Comparison of ENCODE assay signal across 19 cellular contexts in the genomic region with DNA sequence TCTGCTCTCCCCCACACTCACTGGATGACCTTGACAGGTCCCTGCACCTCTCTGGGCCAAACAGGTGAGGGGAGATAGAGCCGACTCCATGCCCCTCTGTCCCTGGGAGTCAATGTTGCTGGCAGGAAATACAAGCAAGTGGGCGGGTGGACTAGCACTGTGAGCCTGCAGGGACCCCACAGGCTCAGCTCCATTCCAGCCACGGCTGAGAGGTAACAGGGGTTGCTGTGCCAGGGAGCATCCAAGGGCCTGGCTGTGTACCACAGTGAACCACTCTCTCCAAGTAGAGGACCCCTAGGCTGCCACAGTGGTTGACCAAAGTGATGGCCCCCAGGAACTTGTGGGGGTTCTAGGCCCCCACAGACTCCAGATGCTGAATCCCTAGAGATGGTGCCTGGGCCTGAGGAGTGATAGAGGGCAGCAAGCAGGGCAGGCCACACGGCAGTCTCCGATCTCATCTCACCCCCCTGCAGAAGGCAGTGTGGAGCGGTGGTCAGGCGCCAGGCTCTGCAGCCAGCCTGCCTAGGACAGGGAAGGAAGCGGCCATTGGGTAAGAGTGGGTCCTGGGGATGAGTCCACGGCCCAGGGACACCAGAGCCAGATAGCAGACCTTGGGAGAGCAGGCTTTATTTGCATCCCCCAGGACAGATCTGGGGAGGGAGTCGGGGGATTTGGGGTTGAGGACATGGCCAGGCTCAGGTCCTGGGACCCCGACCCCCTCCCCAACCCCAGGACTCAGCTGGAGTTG. TPM values are rescaled to one million over a fixed set of nuclear protein-coding genes. Genes with fewer than 3 reads are reported as not detected.
DNase-seq lines count a peak whose midpoint lies in the region; ATAC-seq, FAIRE-seq and TF ChIP-seq lines count a peak whose summit lies in the region.
"Had no signal": no experiment of that assay in that cellular context is flagged by ENCODE, and none has a peak within 500 bp of the region (broad histone marks: within the 10 kb centered on the region; RNA-seq: fewer than 3 reads in every experiment).

No MANE protein-coding gene starts in this region.

- H4K20me1 ChIP-seq in H1 (replicated peaks in 1 of 2; ENCODE audit: control insufficient read depth in 1 of 2, insufficient read depth in 2 of 2, low read length in 2 of 2) = no peaks in the 10 kb centered on the region

- H3K4ac ChIP-seq in H1 (replicated peaks; ENCODE audit: insufficient read length, low read depth, low read length) = peak overlapping the region; percentile 6

- peak overlapping the region; percentile 82 for H2BK12ac ChIP-seq in H1 (ENCODE audit: low read depth, low read length)

- no peak for ATAC-seq in lower lobe of right lung
- ATAC-seq in HG03342 (IDR thresholded peaks at IDR 0.05; ENCODE audit: unreplicated experiment) = no peak
- ATAC-seq: activated T-cell treated with anti-CD3 and anti-CD28 coated beads, Interleukin-2, amount 50 U/mL, for 4 hours had no signal

- H2AK5ac ChIP-seq in H1 (ENCODE audit: low read depth, low read length) = 0 out of 2 replicates have a peak overlapping the region, but pooled peaks have one; percentile 3

- CTCF ChIA-PET in HEK293 (lab: Yijun Ruan, JAX) = interaction anchor here (0.7 to 7.9 kb wide), 5 partner anchors 11 to 76 kb away, joined by 3 to 97 read pairs (median 5); no protein-coding TSS in a partner anchor
- CTCF ChIA-PET in H1 (lab: Charles Lee; ENCODE audit: partially characterized antibody) = interaction anchor here (0.7 to 12.8 kb wide), 5 partner anchors 19 to 199 kb away, joined by 3 to 109 read pairs (median 4); no protein-coding TSS in a partner anchor

- no peaks in the 10 kb centered on the region; the same call in 1 of the 2 replicates for H3K23me2 ChIP-seq in H1 (ENCODE audit: low read depth, low read length)

- H2BK20ac ChIP-seq in H1 (ENCODE audit: low read length) = peak overlapping the region; percentile 48; the same call in 1 of the 2 replicates

- WGBS in H1 (ENCODE audit: extremely low coverage in 1 of 2, insufficient coverage in 1 of 2, insufficient read length in 1 of 2, insufficient replicate concordance in 2 of 2, low coverage in 1 of 2, low lambda C conversion rate in 2 of 2, missing lambda C conversion rate in 1 of 2), 2 experiments = 93% methylated on average over 9 of the region's 11 CpGs; no CpG with 5 or more reads in 1 of the 2 experiments

- H3K9me3 ChIP-seq in HEK293 (ENCODE audit: control insufficient read depth, insufficient read depth, low read depth, low read length) (no peaks in the 10 kb centered on the region), H1 (ENCODE audit: insufficient read depth in 2 of 2, low read depth in 1 of 2, low read length in 1 of 2) (no peaks in the 10 kb centered on the region), lower lobe of right lung (no peaks in the 10 kb centered on the region), skeletal muscle tissue (ENCODE audit: control insufficient read depth in 3 of 3, low read length in 3 of 3) (no peaks in the 10 kb centered on the region)
- H3K9me3 ChIP-seq: thoracic aorta had no signal

- no peaks in the 10 kb centered on the region for H3K79me2 ChIP-seq in H1 (ENCODE audit: control insufficient read depth in 1 of 2, insufficient read depth in 2 of 2, low read length in 2 of 2)

- no peak overlapping the region for H4K5ac ChIP-seq in H1 (ENCODE audit: insufficient read length, low read depth, low read length)

- no peak for FAIRE-seq in H1 (lab: Jason Lieb, UNC)

- TF ChIP-seq POLR2A in H1 (IDR thresholded peaks at IDR 0.05; ENCODE audit: control extremely low read depth in 1 of 2, low read depth in 2 of 2, low read length in 2 of 2) = no peak

- H2BK120ac ChIP-seq in H1 (replicated peaks; ENCODE audit: low read depth, low read length) = peak overlapping the region; percentile 13

- H3K27ac ChIP-seq in HEK293 (ENCODE audit: extremely low read depth, low read depth, low read length) (no peak overlapping the region), H1 (ENCODE audit: low read depth, low read length) (peak overlapping the region; percentile 11; the same call in 1 of the 2 replicates), lower lobe of right lung (peak overlapping the region; percentile 56), skeletal muscle tissue (ENCODE audit: low read depth, low read length) (peak overlapping the region; percentile 94)
- H3K27ac ChIP-seq: thoracic aorta had no signal

- no peak overlapping the region for H3K23ac ChIP-seq in H1 (ENCODE audit: insufficient read length)

- 0 out of 7 replicates have a peak, but pooled peaks cover 0 to 2% (median 0%) of the 10 kb centered on the region in 4 experiments for H3K27me3 ChIP-seq in H1 (replicated peaks in 1 of 4; ENCODE audit: control insufficient read depth in 3 of 4, extremely low read depth in 1 of 4, insufficient read depth in 3 of 4, low read length in 3 of 4)
- no peaks in the 10 kb centered on the region for H3K27me3 ChIP-seq in lower lobe of right lung (ENCODE audit: low read depth)
- H3K27me3 ChIP-seq in skeletal muscle tissue (ENCODE audit: control insufficient read depth in 3 of 3, insufficient read depth in 3 of 3, low read length in 3 of 3) = no peaks in the 10 kb centered on the region

- H3K18ac ChIP-seq in H1 (ENCODE audit: extremely low read depth, low read length) = no peak overlapping the region

- H3K79me1 ChIP-seq in H1 (ENCODE audit: low read depth, low read length) = no peaks in the 10 kb centered on the region

- intact Hi-C loops in lower lobe of right lung (cut with DNase I) = no loop called here

- no peaks in the 10 kb centered on the region for H3K36me3 ChIP-seq in HEK293 (ENCODE audit: control insufficient read depth in 2 of 2, insufficient read depth in 1 of 2, low read length in 2 of 2)
- no peaks in the 10 kb centered on the region for H3K36me3 ChIP-seq in H1 (ENCODE audit: control insufficient read depth in 2 of 4, insufficient read depth in 4 of 4, low read length in 3 of 4)
- H3K36me3 ChIP-seq in lower lobe of right lung = no peaks in the 10 kb centered on the region
- peaks cover 0 to 28% (median 19%) of the 10 kb centered on the region in 3 donors for H3K36me3 ChIP-seq in skeletal muscle tissue (ENCODE audit: control insufficient read depth in 3 of 3, insufficient read depth in 3 of 3, low read length in 3 of 3)
- H3K36me3 ChIP-seq: thoracic aorta had no signal

- H3K14ac ChIP-seq in H1 (ENCODE audit: insufficient read length) = no peak overlapping the region

- peak overlapping the region; percentile 31 for H4K8ac ChIP-seq in H1 (ENCODE audit: extremely low read depth, insufficient read depth, low read length)

- peak overlapping the region; percentile 41 for H2BK5ac ChIP-seq in H1 (ENCODE audit: low read depth, low read length)

- H3K56ac ChIP-seq in H1 (replicated peaks; ENCODE audit: insufficient read length, low read depth, low read length) = no peak overlapping the region

- TF ChIP-seq EP300 in H1 (IDR thresholded peaks at IDR 0.05; ENCODE audit: borderline replicate concordance in 1 of 2, low read depth in 2 of 2, low read length in 2 of 2) = no peak

- no peak for TF ChIP-seq CTCF in HEK293 (tag by site-specific recombination; IDR thresholded peaks at IDR 0.05)
- TF ChIP-seq CTCF in H1 (IDR thresholded peaks at IDR 0.05; ENCODE audit: control extremely low read depth in 1 of 3, insufficient read depth in 1 of 3, low read depth in 1 of 3, low read length in 3 of 3) = no peak
- no peak for TF ChIP-seq CTCF in lower lobe of right lung (IDR thresholded peaks at IDR 0.05)

- no peak for TF ChIP-seq RAD21 in H1 (IDR thresholded peaks at IDR 0.05 in 1 of 2, conservative IDR thresholded peaks at IDR 0.05 in 1 of 2; ENCODE audit: low read depth in 2 of 2, low read length in 2 of 2)

- DNase-seq in H1 (ENCODE audit: low read depth in 1 of 2, low spot score in 2 of 2) (peak in 1 of 2 experiments; percentile 43), lower lobe of right lung (no peak), NCI-H510A treated with DMSO at 0.1 percent for 48 hours (lab: John Stamatoyannopoulos, UW) (no peak)
- DNase-seq in activated CD4-positive, CD25-positive, alpha-beta regulatory T cell treated with anti-CD3 and anti-CD28 coated beads, Interleukin-2, amount 50 U/mL, for 72 hours = no peak
- DNase-seq: activated CD4-positive, CD25-positive, alpha-beta regulatory T cell; activated naive CD4-positive, alpha-beta T cell treated with anti-CD3 and anti-CD28 coated beads for 36 hours; activated T-cell treated with anti-CD3 and anti-CD28 coated beads, Interleukin-2, amount 50 U/mL, for 4 hours; AML-193; anterior cingulate cortex; COR-L47; effector memory CD4-positive, alpha-beta T cell; NCI-H1436 treated with DMSO at 0.1 percent for 48 hours; NCI-H2171; NCI-H748 treated with DMSO at 0.1 percent for 48 hours; stimulated activated CD4-positive, alpha-beta T cell treated with anti-CD3 and anti-CD28 coated beads, Interleukin-15, amount 100 ng/mL, for 24 hours had no signal

- no peak overlapping the region for H3K9ac ChIP-seq in H1 (replicated peaks in 1 of 4; ENCODE audit: extremely low read depth in 1 of 4, low read depth in 3 of 4, low read length in 3 of 4)
- peak overlapping the region; percentile 2 to 99 (median 51) for H3K9ac ChIP-seq in skeletal muscle tissue (ENCODE audit: low read depth in 1 of 3, low read length in 3 of 3)

- H4K91ac ChIP-seq in H1 (replicated peaks; ENCODE audit: insufficient read length, low read length) = peak overlapping the region; percentile 65

- peak overlapping the region; percentile 77; the same call in 1 of the 2 replicates for H2BK15ac ChIP-seq in H1 (ENCODE audit: low read length)

- no peak overlapping the region for H2AFZ ChIP-seq in H1 (ENCODE audit: low read length)

- no peak overlapping the region for H3K4me2 ChIP-seq in H1 (ENCODE audit: insufficient read depth in 1 of 2, low read depth in 2 of 2, low read length in 2 of 2)

- no peak overlapping the region for H3K4me3 ChIP-seq in HEK293 (ENCODE audit: low read depth, low read length)
- H3K4me3 ChIP-seq in H1 (ENCODE audit: extremely low read depth in 1 of 4, insufficient read depth in 2 of 4, low read depth in 3 of 4, low read length in 4 of 4) = no peak overlapping the region
- no peak overlapping the region for H3K4me3 ChIP-seq in lower lobe of right lung
- H3K4me3 ChIP-seq in skeletal muscle tissue (ENCODE audit: low read length in 3 of 3) = peak overlapping the region; percentile 11 to 83 (median 72)
- H3K4me3 ChIP-seq: thoracic aorta had no signal

- POLR2A ChIA-PET in HEK293 (lab: Yijun Ruan, JAX) = no interaction called here
- POLR2A ChIA-PET in H1 (lab: Charles Lee; ENCODE audit: partially characterized antibody) = interaction anchor here (0.6 to 12.3 kb wide), 9 partner anchors 9 to 458 kb away, joined by 3 to 112 read pairs (median 4); a partner anchor contains a TSS

- H3K4me1 ChIP-seq in HEK293 (ENCODE audit: control insufficient read depth, insufficient read depth, low read length) (peaks cover 2% of the 10 kb centered on the region; the same call in 1 of the 2 replicates), H1 (replicated peaks in 1 of 4; ENCODE audit: control insufficient read depth in 3 of 4, insufficient read depth in 4 of 4, low read length in 3 of 4) (peaks cover 0 to 24% (median 9%) of the 10 kb centered on the region in 4 experiments; a peak in 5 of 7 replicates), lower lobe of right lung (peaks cover 36% of the 10 kb centered on the region), skeletal muscle tissue (ENCODE audit: control insufficient read depth in 3 of 3, insufficient read depth in 3 of 3, low read length in 3 of 3) (peaks cover 29 to 77% (median 67%) of the 10 kb centered on the region in 3 donors)

RNA-seq across cellular contexts. Expression of a gene that starts 3.2 kb away (rescaled TPM):
- 5.8 and 9.5 TPM in 2 replicates for total RNA-seq in H1 (2021; fragmentation: NEBNext Ultra II Directional; extraction: Animal tissue kit (Norgen Biotek cat#: 25700))
- polyA plus RNA-seq in H1 (2011; rRNA removed) = 16.4 and 18.5 TPM in 2 replicates
- 29.5 TPM for polyA plus RNA-seq in H1 (2011; cell fraction: cytosol; rRNA removed)
- 12.1 TPM for polyA plus RNA-seq in H1 (2011; cell fraction: nucleus; rRNA removed)
- 11.7 to 13.0 TPM (median 12.0 TPM) in 4 replicates for polyA plus RNA-seq in H1 (2012, experiment 1 of 2)
- 12.9 TPM for polyA plus RNA-seq in H1 (2012, experiment 2 of 2)
- polyA plus RNA-seq in H1 (2013, experiment 1 of 2) = 5.0 TPM
- polyA plus RNA-seq in H1 (2013, experiment 2 of 2) = 4.6 TPM
- 2.8 and 5.0 TPM in 2 replicates for polyA minus RNA-seq in H1 (2011; rRNA and poly(A)+ RNA removed)
- polyA minus RNA-seq in H1 (2011; cell fraction: cytosol; rRNA and poly(A)+ RNA removed) = 4.1 TPM
- 5.0 TPM for polyA minus RNA-seq in H1 (2011; cell fraction: nucleus; rRNA and poly(A)+ RNA removed)
- total RNA-seq in lower lobe of right lung = 44.0 TPM
- total RNA-seq in skeletal muscle tissue = 461 TPM

RNA-seq across cellular contexts. Expression of a gene that starts 4.7 kb away (rescaled TPM):
- 67.0 and 71.9 TPM in 2 replicates for total RNA-seq in H1 (2021; fragmentation: NEBNext Ultra II Directional; extraction: Animal tissue kit (Norgen Biotek cat#: 25700))
- polyA plus RNA-seq in H1 (2011; rRNA removed) = 71.2 and 108 TPM in 2 replicates
- 71.7 TPM for polyA plus RNA-seq in H1 (2011; cell fraction: cytosol; rRNA removed)
- 289 TPM for polyA plus RNA-seq in H1 (2011; cell fraction: nucleus; rRNA removed)
- polyA plus RNA-seq in H1 (2012, experiment 1 of 2) = 48.9 to 72.2 TPM (median 62.2 TPM) in 4 replicates
- polyA plus RNA-seq in H1 (2012, experiment 2 of 2) = 33.3 TPM
- 50.4 TPM for polyA plus RNA-seq in H1 (2013, experiment 1 of 2)
- 45.9 TPM for polyA plus RNA-seq in H1 (2013, experiment 2 of 2)
- polyA minus RNA-seq in H1 (2011; rRNA and poly(A)+ RNA removed) = 106 and 112 TPM in 2 replicates
- polyA minus RNA-seq in H1 (2011; cell fraction: cytosol; rRNA and poly(A)+ RNA removed) = 60.0 TPM
- polyA minus RNA-seq in H1 (2011; cell fraction: nucleus; rRNA and poly(A)+ RNA removed) = 121 TPM
- total RNA-seq in lower lobe of right lung = 90.2 TPM
- total RNA-seq in skeletal muscle tissue = 43.3 TPM

RNA-seq across cellular contexts. Expression of a gene that starts 5.8 kb away (rescaled TPM):
- 1.5 TPM in 2 replicates for total RNA-seq in H1 (2021; fragmentation: NEBNext Ultra II Directional; extraction: Animal tissue kit (Norgen Biotek cat#: 25700))
- polyA plus RNA-seq in H1 (2011; rRNA removed) = 0.95 and 2.4 TPM in 2 replicates
- polyA plus RNA-seq in H1 (2011; cell fraction: cytosol; rRNA removed) = 1.0 TPM
- 2.2 TPM for polyA plus RNA-seq in H1 (2011; cell fraction: nucleus; rRNA removed)
- polyA plus RNA-seq in H1 (2012, experiment 1 of 2) = 1.0 to 1.8 TPM (median 1.2 TPM) in 4 replicates
- polyA plus RNA-seq in H1 (2012, experiment 2 of 2) = 0.50 TPM
- polyA plus RNA-seq in H1 (2013, experiment 1 of 2) = 1.3 TPM
- 1.1 TPM for polyA plus RNA-seq in H1 (2013, experiment 2 of 2)
- 1.1 and 1.4 TPM in 2 replicates for polyA minus RNA-seq in H1 (2011; rRNA and poly(A)+ RNA removed)
- 1.5 TPM for polyA minus RNA-seq in H1 (2011; cell fraction: cytosol; rRNA and poly(A)+ RNA removed)
- polyA minus RNA-seq in H1 (2011; cell fraction: nucleus; rRNA and poly(A)+ RNA removed) = 1.8 TPM
- total RNA-seq in lower lobe of right lung = 23.6 TPM
- 4.7 TPM for total RNA-seq in skeletal muscle tissue
- total RNA-seq: activated naive CD4-positive, alpha-beta T cell treated with anti-CD3 and anti-CD28 coated beads for 36 hours had no signal

RNA-seq across cellular contexts. Expression of a gene that starts 40.2 kb away (rescaled TPM):
- 9.5 and 12.0 TPM in 2 replicates for total RNA-seq in H1 (2021; fragmentation: NEBNext Ultra II Directional; extraction: Animal tissue kit (Norgen Biotek cat#: 25700))
- polyA plus RNA-seq in H1 (2011; rRNA removed) = 6.3 and 6.7 TPM in 2 replicates
- polyA plus RNA-seq in H1 (2011; cell fraction: cytosol; rRNA removed) = 13.6 TPM
- 13.4 TPM for polyA plus RNA-seq in H1 (2011; cell fraction: nucleus; rRNA removed)
- polyA plus RNA-seq in H1 (2012, experiment 1 of 2) = 8.9 to 13.5 TPM (median 12.4 TPM) in 4 replicates
- 5.5 TPM for polyA plus RNA-seq in H1 (2012, experiment 2 of 2)
- 15.6 TPM for polyA plus RNA-seq in H1 (2013, experiment 1 of 2)
- polyA plus RNA-seq in H1 (2013, experiment 2 of 2) = 13.1 TPM
- polyA minus RNA-seq in H1 (2011; rRNA and poly(A)+ RNA removed) = 9.0 and 9.3 TPM in 2 replicates
- 7.4 TPM for polyA minus RNA-seq in H1 (2011; cell fraction: cytosol; rRNA and poly(A)+ RNA removed)
- 14.1 TPM for polyA minus RNA-seq in H1 (2011; cell fraction: nucleus; rRNA and poly(A)+ RNA removed)
- total RNA-seq in lower lobe of right lung (7.7 TPM), skeletal muscle tissue (5.2 TPM)

RNA-seq across cellular contexts. Expression of a gene that starts 40.9 kb away (rescaled TPM):
- 72.9 and 80.3 TPM in 2 replicates for total RNA-seq in H1 (2021; fragmentation: NEBNext Ultra II Directional; extraction: Animal tissue kit (Norgen Biotek cat#: 25700))
- 64.9 and 79.5 TPM in 2 replicates for polyA plus RNA-seq in H1 (2011; rRNA removed)
- polyA plus RNA-seq in H1 (2011; cell fraction: cytosol; rRNA removed) = 74.8 TPM
- 271 TPM for polyA plus RNA-seq in H1 (2011; cell fraction: nucleus; rRNA removed)
- 81.1 to 93.5 TPM (median 83.9 TPM) in 4 replicates for polyA plus RNA-seq in H1 (2012, experiment 1 of 2)
- 89.8 TPM for polyA plus RNA-seq in H1 (2012, experiment 2 of 2)
- 37.6 TPM for polyA plus RNA-seq in H1 (2013, experiment 1 of 2)
- 38.9 TPM for polyA plus RNA-seq in H1 (2013, experiment 2 of 2)
- 81.1 and 89.6 TPM in 2 replicates for polyA minus RNA-seq in H1 (2011; rRNA and poly(A)+ RNA removed)
- polyA minus RNA-seq in H1 (2011; cell fraction: cytosol; rRNA and poly(A)+ RNA removed) = 46.2 TPM
- polyA minus RNA-seq in H1 (2011; cell fraction: nucleus; rRNA and poly(A)+ RNA removed) = 71.8 TPM
- 61.9 TPM for total RNA-seq in lower lobe of right lung
- total RNA-seq in skeletal muscle tissue = 60.0 TPM

Comparison
In these comparisons a context has a peak if more than half of its experiments do, and no peak if none do; other contexts are left out.
1. H3K4me3 ChIP-seq: peak in skeletal muscle tissue (3 of 3); none in HEK293 (single experiment), H1 (0 of 4) and lower lobe of right lung (single experiment).
2. H3K9ac ChIP-seq: peak in skeletal muscle tissue (3 of 3); none in H1 (0 of 4).
3. RNA of a gene that starts 3.2 kb away (total RNA-seq): 461 TPM in skeletal muscle tissue (single experiment); 44.0 TPM in lower lobe of right lung (single experiment) and 5.8 to 9.5 TPM in H1; every median in the first group is over 10 times any median in the second.